9 cellular contexts compared by ENCODE assay signal in the genomic region with DNA sequence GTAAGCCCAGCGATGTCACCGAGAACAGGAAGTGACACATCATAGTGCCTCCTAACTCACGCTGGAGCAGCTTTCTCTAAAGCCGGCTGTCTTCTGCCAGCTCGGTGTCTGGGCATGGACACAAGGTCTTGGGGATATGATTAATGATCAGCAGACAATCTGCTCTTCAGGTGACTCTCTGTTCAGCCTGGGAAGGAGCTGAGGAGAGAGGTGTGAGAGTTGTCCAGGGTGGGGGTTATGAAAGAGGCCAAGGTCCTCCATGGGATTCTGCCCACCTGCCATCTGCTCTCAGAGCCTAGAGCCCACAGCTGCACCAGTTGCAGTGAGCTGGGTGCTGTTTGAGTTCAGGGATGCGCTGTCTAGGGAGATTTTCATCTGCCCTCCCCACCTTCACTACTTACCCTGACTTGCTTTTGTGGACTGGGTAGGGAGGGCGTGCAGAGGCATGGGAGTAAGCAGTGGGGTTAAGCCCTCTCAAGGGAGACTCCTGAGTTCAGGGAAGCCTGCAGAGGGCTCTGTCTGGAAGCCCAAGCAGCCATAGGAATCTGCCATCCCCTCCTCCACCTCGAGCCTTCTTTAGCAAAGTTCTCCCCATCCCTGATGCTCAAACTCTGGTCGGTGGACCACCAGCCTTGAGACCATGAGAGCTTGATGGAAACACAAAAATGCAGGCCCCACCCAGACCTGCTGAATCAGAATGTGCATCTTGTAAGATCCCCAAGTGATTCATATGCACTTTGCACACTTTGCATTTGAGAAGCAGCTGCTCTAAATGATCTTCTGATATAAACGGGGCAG.
DNase-seq lines count a peak whose midpoint lies in the region; ATAC-seq and TF ChIP-seq lines count a peak whose summit lies in the region.
"Had no signal": no experiment of that assay in that cellular context is flagged by ENCODE, and none has a peak within 500 bp of the region (broad histone marks: within the 10 kb centered on the region; RNA-seq: fewer than 3 reads in every experiment).

No MANE protein-coding gene starts in this region.

- H3K36me3 ChIP-seq in MG63 (no peaks in the 10 kb centered on the region), suprapubic skin (no peaks in the 10 kb centered on the region), left lung (no peaks in the 10 kb centered on the region)

- H3K9me3 ChIP-seq in MG63 (no peaks in the 10 kb centered on the region), suprapubic skin (no peaks in the 10 kb centered on the region), left lung (peaks cover 0 to 2% of the 10 kb centered on the region in 2 donors)

- H3K27me3 ChIP-seq in MG63, result no peaks in the 10 kb centered on the region
- no peaks in the 10 kb centered on the region for H3K27me3 ChIP-seq in suprapubic skin
- H3K27me3 ChIP-seq in left lung, result no peaks in the 10 kb centered on the region

- H3K4me1 ChIP-seq in suprapubic skin, result no peaks in the 10 kb centered on the region
- H3K4me1 ChIP-seq in left lung, result no peaks in the 10 kb centered on the region

- no peak for TF ChIP-seq POLR2A in suprapubic skin (IDR thresholded peaks at IDR 0.05)

- H3K27ac ChIP-seq in suprapubic skin, result no peak overlapping the region
- H3K27ac ChIP-seq in left lung, result no peak overlapping the region

- no peak for TF ChIP-seq CTCF in suprapubic skin (IDR thresholded peaks at IDR 0.05)
- TF ChIP-seq CTCF in left lung (IDR thresholded peaks at IDR 0.05), result no peak

- intact Hi-C loops in left lung (cut with DNase I), result no loop called here

- ATAC-seq in HG03469 (IDR thresholded peaks at IDR 0.05; ENCODE audit: unreplicated experiment) (no peak), left lung (no peak)

- TF ChIP-seq EP300 in suprapubic skin (IDR thresholded peaks at IDR 0.05), result no peak

- DNase-seq in COLO829 (ENCODE audit: low spot score), result peak; percentile 36
- peak; percentile 84 for DNase-seq in MG63
- DNase-seq in astrocyte of the hippocampus (ENCODE audit: low read depth, low spot score), result peak; percentile 57
- peak; percentile 93 for DNase-seq in kidney tubule cell (ENCODE audit: low spot score)
- no peak for DNase-seq in activated CD4-positive, CD25-positive, alpha-beta regulatory T cell (lab: John Stamatoyannopoulos, UW)
- DNase-seq in suprapubic skin (ENCODE audit: low spot score in 2 of 2), result no peak
- no peak for DNase-seq in left lung
- DNase-seq: NCI-H1048 had no signal

- 39% methylated on average over 10 of the region's 10 CpGs for WGBS in suprapubic skin

- no peak overlapping the region for H3K4me3 ChIP-seq in MG63
- H3K4me3 ChIP-seq in suprapubic skin, result no peak overlapping the region
- no peak overlapping the region for H3K4me3 ChIP-seq in left lung

Comparison
In these comparisons a context has a peak if more than half of its experiments do, and no peak if none do; other contexts are left out.
1. DNase-seq: peak in COLO829 (single experiment), MG63 (single experiment), astrocyte of the hippocampus (single experiment) and kidney tubule cell (single experiment); none in activated CD4-positive, CD25-positive, alpha-beta regulatory T cell (0 of 4), suprapubic skin (0 of 2) and left lung (0 of 2).